In the genomic region with DNA sequence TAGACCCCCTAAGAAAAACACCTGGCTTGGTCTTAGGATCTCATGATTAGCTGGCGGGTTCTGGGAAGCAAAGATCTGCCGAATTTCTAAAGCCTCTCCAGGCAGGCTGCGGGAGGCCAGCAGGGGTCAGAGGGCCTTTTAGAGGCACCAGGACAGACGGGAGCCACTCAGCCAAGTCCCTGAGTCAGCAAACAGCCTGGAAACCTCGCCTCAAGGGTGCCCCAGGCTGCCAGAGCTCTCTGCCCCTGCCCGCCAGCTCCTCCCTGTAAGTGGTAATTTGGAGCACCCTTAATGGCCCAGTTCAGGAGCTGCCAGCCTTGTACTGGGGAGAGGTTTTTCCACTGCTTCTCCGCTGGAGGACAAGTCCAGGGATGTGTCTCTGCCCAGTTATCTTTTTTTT, we compare ENCODE assay signal across 12 cellular contexts.
A peak's percentile ranks its signal among the peaks of the same experiment; 100 is the strongest.
DNase-seq lines count a peak whose midpoint lies in the region; ATAC-seq, FAIRE-seq and TF ChIP-seq lines count a peak whose summit lies in the region.
"Had no signal": no experiment of that assay in that cellular context is flagged by ENCODE, and none has a peak within 500 bp of the region (broad histone marks: within the 10 kb centered on the region; RNA-seq: fewer than 3 reads in every experiment).

No MANE protein-coding gene starts in this region.

- H3K27ac Mint-ChIP-seq in WTC11 (peak overlapping the region; percentile 31), T-cell (no peak overlapping the region)
- H3K27ac Mint-ChIP-seq: activated CD4-positive, alpha-beta T cell treated with anti-CD3 and anti-CD28 coated beads for 36 hours; activated naive CD4-positive, alpha-beta T cell treated with anti-CD3 and anti-CD28 coated beads, Interleukin-2, amount 50 U/mL, for 24 hours had no signal

- FAIRE-seq in urothelium cell line (lab: Jason Lieb, UNC) = no peak

- peaks cover 14% of the 10 kb centered on the region for H3K4me1 Mint-ChIP-seq in WTC11
- no peaks in the 10 kb centered on the region for H3K4me1 Mint-ChIP-seq in T-cell
- H3K4me1 Mint-ChIP-seq: activated CD4-positive, alpha-beta T cell treated with anti-CD3 and anti-CD28 coated beads for 36 hours; activated naive CD4-positive, alpha-beta T cell treated with anti-CD3 and anti-CD28 coated beads, Interleukin-2, amount 50 U/mL, for 24 hours had no signal

- H3K4me3 ChIP-seq in HUES64 (ENCODE audit: low read length) (no peak overlapping the region), skin epidermis (no peak overlapping the region)

- H3K9me3 Mint-ChIP-seq in WTC11 (peaks cover 19% of the 10 kb centered on the region), T-cell (no peaks in the 10 kb centered on the region)
- H3K9me3 Mint-ChIP-seq: activated naive CD4-positive, alpha-beta T cell treated with anti-CD3 and anti-CD28 coated beads, Interleukin-2, amount 50 U/mL, for 24 hours had no signal

- CTCF ChIA-PET in WTC11 (lab: Charles Lee) = interaction anchor here (0.7 to 2.8 kb wide), 7 partner anchors 10 to 370 kb away, joined by 3 to 25 read pairs (median 5); no protein-coding TSS in a partner anchor
- CTCF ChIA-PET in T-cell (lab: Charles Lee) = interaction anchor here in 1 of 2 donors (0.6 kb wide), 1 partner anchor 48 kb away, joined by 5 read pairs; no protein-coding TSS in a partner anchor

- no peak for TF ChIP-seq CTCF in WTC11 (IDR thresholded peaks at IDR 0.05)

- H3K9ac ChIP-seq in HUES64 (ENCODE audit: low read depth, low read length) = no peak overlapping the region

- DNase-seq in WTC11 (ENCODE audit: low spot score) (peak; percentile 38), left kidney (ENCODE audit: low read depth, low spot score) (peak; percentile 27), urothelium cell line (ENCODE audit: low spot score) (no peak), NCI-H1930 (lab: John Stamatoyannopoulos, UW) (no peak), T-cell (no peak), T-helper 9 cell (no peak)
- DNase-seq: activated CD4-positive, alpha-beta T cell treated with anti-CD3 and anti-CD28 coated beads for 36 hours; NCI-H1048; stimulated activated CD8-positive, alpha-beta memory T cell treated with anti-CD3 and anti-CD28 coated beads, Interleukin-4, amount 100 ng/mL, for 48 hours had no signal

- 46% methylated on average over 7 of the region's 7 CpGs for WGBS in HUES64

- no peak overlapping the region for H3K4me3 Mint-ChIP-seq in WTC11
- H3K4me3 Mint-ChIP-seq in T-cell = no peak overlapping the region
- H3K4me3 Mint-ChIP-seq: activated CD4-positive, alpha-beta T cell treated with anti-CD3 and anti-CD28 coated beads for 36 hours; activated naive CD4-positive, alpha-beta T cell treated with anti-CD3 and anti-CD28 coated beads, Interleukin-2, amount 50 U/mL, for 24 hours had no signal

- POLR2A ChIA-PET in WTC11 (lab: Charles Lee) (interaction anchor here (0.9 kb wide), 1 partner anchor 90 kb away, joined by 3 read pairs; no protein-coding TSS in a partner anchor), T-cell (lab: Charles Lee) (no interaction called here)

- H3K27me3 ChIP-seq in HUES64 (ENCODE audit: insufficient read depth, low read length) = no peaks in the 10 kb centered on the region

- H3K27me3 Mint-ChIP-seq in WTC11 (ENCODE audit: low read depth) = no peaks in the 10 kb centered on the region
- no peaks in the 10 kb centered on the region for H3K27me3 Mint-ChIP-seq in T-cell
- H3K27me3 Mint-ChIP-seq: activated CD4-positive, alpha-beta T cell treated with anti-CD3 and anti-CD28 coated beads for 36 hours; activated naive CD4-positive, alpha-beta T cell treated with anti-CD3 and anti-CD28 coated beads, Interleukin-2, amount 50 U/mL, for 24 hours had no signal

- ATAC-seq in WTC11 = peak; percentile 73
- ATAC-seq in T-cell (replicated peaks in 1 of 4) = no peak
- ATAC-seq: activated CD4-positive, alpha-beta T cell treated with anti-CD3 and anti-CD28 coated beads for 36 hours had no signal

- H3K27ac ChIP-seq in HUES64 (ENCODE audit: low read depth, low read length) = peak overlapping the region; percentile 20; the same call in 1 of the 2 replicates
- peak overlapping the region in 11 of 21 experiments; percentile 4 to 71 (median 31) for H3K27ac ChIP-seq in skin epidermis

- H3K36me3 Mint-ChIP-seq in WTC11 = no peaks in the 10 kb centered on the region; the same call in 1 of the 2 replicates
- peaks cover 11% of the 10 kb centered on the region for H3K36me3 Mint-ChIP-seq in T-cell
- H3K36me3 Mint-ChIP-seq: activated naive CD4-positive, alpha-beta T cell treated with anti-CD3 and anti-CD28 coated beads, Interleukin-2, amount 50 U/mL, for 24 hours had no signal

- H3K9me3 ChIP-seq in HUES64 (ENCODE audit: insufficient read depth, low read depth, low read length) = 0 out of 2 replicates have a peak, but pooled peaks cover 4% of the 10 kb centered on the region

- no peaks in the 10 kb centered on the region for H3K36me3 ChIP-seq in HUES64 (ENCODE audit: insufficient read depth, low read length)

- no peaks in the 10 kb centered on the region; the same call in 1 of the 2 replicates for H3K4me1 ChIP-seq in HUES64 (ENCODE audit: insufficient read depth, low read length)

TF ChIP-seq in WTC11, 78 proteins besides CTCF, POLR2A, EP300 and RAD21 (continues in another document):
- TF ChIP-seq, protein P1, sequence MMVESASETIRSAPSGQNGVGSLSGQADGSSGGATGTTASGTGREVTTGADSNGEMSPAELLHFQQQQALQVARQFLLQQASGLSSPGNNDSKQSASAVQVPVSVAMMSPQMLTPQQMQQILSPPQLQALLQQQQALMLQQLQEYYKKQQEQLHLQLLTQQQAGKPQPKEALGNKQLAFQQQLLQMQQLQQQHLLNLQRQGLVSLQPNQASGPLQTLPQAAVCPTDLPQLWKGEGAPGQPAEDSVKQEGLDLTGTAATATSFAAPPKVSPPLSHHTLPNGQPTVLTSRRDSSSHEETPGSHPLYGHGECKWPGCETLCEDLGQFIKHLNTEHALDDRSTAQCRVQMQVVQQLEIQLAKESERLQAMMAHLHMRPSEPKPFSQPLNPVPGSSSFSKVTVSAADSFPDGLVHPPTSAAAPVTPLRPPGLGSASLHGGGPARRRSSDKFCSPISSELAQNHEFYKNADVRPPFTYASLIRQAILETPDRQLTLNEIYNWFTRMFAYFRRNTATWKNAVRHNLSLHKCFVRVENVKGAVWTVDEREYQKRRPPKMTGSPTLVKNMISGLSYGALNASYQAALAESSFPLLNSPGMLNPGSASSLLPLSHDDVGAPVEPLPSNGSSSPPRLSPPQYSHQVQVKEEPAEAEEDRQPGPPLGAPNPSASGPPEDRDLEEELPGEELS (CRISPR knock-in tag; IDR thresholded peaks at IDR 0.05) = no peak
- TF ChIP-seq CREM (CRISPR knock-in tag; IDR thresholded peaks at IDR 0.05) (no peak), JUN (CRISPR knock-in tag; IDR thresholded peaks at IDR 0.05) (no peak), KAT7 (CRISPR knock-in tag; IDR thresholded peaks at IDR 0.05; ENCODE audit: borderline replicate concordance) (no peak), MXD4 (CRISPR knock-in tag; IDR thresholded peaks at IDR 0.05; ENCODE audit: borderline replicate concordance) (no peak), ZNF671 (CRISPR knock-in tag; IDR thresholded peaks at IDR 0.05) (no peak), ZNF416 (CRISPR knock-in tag; IDR thresholded peaks at IDR 0.05) (no peak), NFATC4 (CRISPR knock-in tag; IDR thresholded peaks at IDR 0.05) (no peak), ATF1 (CRISPR knock-in tag; IDR thresholded peaks at IDR 0.05) (no peak)
- TF ChIP-seq, protein P2, sequence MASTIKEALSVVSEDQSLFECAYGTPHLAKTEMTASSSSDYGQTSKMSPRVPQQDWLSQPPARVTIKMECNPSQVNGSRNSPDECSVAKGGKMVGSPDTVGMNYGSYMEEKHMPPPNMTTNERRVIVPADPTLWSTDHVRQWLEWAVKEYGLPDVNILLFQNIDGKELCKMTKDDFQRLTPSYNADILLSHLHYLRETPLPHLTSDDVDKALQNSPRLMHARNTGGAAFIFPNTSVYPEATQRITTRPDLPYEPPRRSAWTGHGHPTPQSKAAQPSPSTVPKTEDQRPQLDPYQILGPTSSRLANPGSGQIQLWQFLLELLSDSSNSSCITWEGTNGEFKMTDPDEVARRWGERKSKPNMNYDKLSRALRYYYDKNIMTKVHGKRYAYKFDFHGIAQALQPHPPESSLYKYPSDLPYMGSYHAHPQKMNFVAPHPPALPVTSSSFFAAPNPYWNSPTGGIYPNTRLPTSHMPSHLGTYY (CRISPR knock-in tag; IDR thresholded peaks at IDR 0.05) = no peak
- TF ChIP-seq, protein P3, sequence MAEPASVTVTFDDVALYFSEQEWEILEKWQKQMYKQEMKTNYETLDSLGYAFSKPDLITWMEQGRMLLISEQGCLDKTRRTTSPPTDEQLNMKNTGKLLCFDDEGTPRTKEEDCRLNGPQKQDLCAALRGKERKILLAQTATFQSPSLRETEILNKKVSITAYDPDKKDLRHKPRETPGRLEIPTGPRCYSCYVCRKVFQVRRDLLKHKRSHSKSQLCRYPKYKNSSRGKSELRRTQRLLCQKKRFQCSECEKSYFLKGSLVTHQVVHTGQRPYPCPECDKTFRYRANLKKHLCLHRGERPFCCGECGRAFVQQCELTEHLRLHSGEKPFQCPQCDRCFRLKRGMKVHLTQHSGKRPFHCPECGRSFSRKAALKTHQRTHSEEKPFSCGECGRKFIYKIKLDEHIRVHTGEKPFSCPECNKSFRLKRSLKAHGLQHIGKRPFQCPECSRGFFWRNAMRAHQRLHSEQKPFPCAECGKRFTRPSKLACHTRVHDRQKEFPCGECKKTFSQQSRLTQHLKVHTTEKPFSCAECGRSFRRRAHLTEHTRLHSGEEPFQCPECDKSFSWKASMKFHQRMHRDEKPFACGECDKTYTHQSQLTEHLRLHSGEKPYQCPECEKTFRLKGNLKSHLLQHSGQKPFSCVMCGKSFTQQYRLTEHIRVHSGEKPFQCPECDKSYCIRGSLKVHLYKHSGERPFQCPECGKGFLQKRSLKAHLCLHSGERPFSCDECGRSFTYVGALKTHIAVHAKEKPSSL (CRISPR knock-in tag; conservative IDR thresholded peaks at IDR 0.05) = no peak
- TF ChIP-seq, protein P4, sequence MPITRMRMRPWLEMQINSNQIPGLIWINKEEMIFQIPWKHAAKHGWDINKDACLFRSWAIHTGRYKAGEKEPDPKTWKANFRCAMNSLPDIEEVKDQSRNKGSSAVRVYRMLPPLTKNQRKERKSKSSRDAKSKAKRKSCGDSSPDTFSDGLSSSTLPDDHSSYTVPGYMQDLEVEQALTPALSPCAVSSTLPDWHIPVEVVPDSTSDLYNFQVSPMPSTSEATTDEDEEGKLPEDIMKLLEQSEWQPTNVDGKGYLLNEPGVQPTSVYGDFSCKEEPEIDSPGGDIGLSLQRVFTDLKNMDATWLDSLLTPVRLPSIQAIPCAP (CRISPR knock-in tag; IDR thresholded peaks at IDR 0.05) = no peak

Comparison
In these comparisons a context has a peak if more than half of its experiments do, and no peak if none do; other contexts are left out.
1. DNase-seq: peak in WTC11 (single experiment) and left kidney (single experiment); none in urothelium cell line (single experiment), NCI-H1930 (0 of 2), T-cell (0 of 34) and T-helper 9 cell (single experiment).